8 cellular contexts compared by ENCODE assay signal in the genomic region with DNA sequence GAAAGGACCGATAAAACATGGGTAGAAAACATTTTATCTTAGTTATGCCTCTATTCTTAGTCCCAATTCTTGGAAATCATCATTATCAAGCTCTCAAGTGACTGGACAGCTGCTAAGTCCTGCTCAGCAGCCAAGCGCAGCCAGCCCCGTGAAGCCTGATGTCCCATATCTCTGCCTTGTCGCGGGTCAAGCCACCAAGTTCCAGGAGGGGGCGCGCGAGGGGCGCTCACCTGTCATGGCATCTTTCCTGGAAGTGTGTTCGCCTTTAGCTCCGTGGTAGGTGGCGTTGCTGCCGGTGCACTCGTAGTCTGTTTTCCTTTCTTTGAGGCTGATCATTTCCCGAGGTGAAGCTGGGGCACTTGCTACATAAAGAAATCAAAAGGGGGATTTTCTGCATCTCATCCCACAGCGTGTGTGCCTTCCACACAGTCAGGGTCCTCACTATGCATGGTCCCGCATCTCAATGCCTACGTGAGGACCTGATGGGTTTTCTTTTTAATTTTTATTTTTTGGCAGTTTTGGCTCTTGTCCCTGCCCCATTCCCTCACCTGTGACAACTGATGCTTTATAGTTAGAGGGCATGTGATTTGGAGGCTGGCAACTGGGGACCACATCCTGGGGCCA.
DNase-seq lines count a peak whose midpoint lies in the region; ATAC-seq and TF ChIP-seq lines count a peak whose summit lies in the region.

No MANE protein-coding gene starts in this region.

- H4K20me1 ChIP-seq in BLaER1, result no peaks in the 10 kb centered on the region

- intact Hi-C loops in posterior cingulate gyrus (cut with DNase I), result no loop called here

- peak; percentile 73 for ATAC-seq in GM19025 (IDR thresholded peaks at IDR 0.05; ENCODE audit: low read depth, unreplicated experiment)
- ATAC-seq in HG03135 (IDR thresholded peaks at IDR 0.05; ENCODE audit: unreplicated experiment), result peak; percentile 89
- ATAC-seq in foreskin keratinocyte, result peak; percentile 73

- peak; percentile 69 for TF ChIP-seq CTCF in foreskin keratinocyte (conservative IDR thresholded peaks at IDR 0.05)

- H3K9me3 ChIP-seq in BLaER1, result no peaks in the 10 kb centered on the region
- H3K9me3 ChIP-seq in NT2/D1 (ENCODE audit: insufficient read depth, low read length), result no peaks in the 10 kb centered on the region

- H3K27me3 ChIP-seq in BLaER1 (no peaks in the 10 kb centered on the region), NT2/D1 (ENCODE audit: insufficient read depth, insufficient read length) (no peaks in the 10 kb centered on the region), foreskin keratinocyte (no peaks in the 10 kb centered on the region)

- H3K27ac ChIP-seq in BLaER1, result no peak overlapping the region
- no peak overlapping the region for H3K27ac ChIP-seq in foreskin keratinocyte

- DNase-seq in NT2/D1 (ENCODE audit: low read depth, low spot score), result peak; percentile 55
- DNase-seq in activated T-cell treated with anti-CD3 and anti-CD28 coated beads, Interleukin-2, amount 50 U/mL, for 1 hour, result peak; percentile 66
- DNase-seq in foreskin keratinocyte, result no peak
- peak; percentile 41 to 93 (median 57) for DNase-seq in posterior cingulate gyrus
- no peak for DNase-seq in OCI-M2 (lab: John Stamatoyannopoulos, UW; ENCODE audit: unreplicated experiment)

- H3K4me1 ChIP-seq in BLaER1 (peaks cover 37% of the 10 kb centered on the region), NT2/D1 (ENCODE audit: insufficient read depth, insufficient read length) (peaks cover 2% of the 10 kb centered on the region), foreskin keratinocyte (no peaks in the 10 kb centered on the region)

- no peak overlapping the region for H3K4me3 ChIP-seq in BLaER1
- H3K4me3 ChIP-seq in NT2/D1 (ENCODE audit: insufficient read length, low read depth), result no peak overlapping the region

- H3K4me2 ChIP-seq in BLaER1, result peak overlapping the region; percentile 71

- H3K36me3 ChIP-seq in BLaER1 (no peaks in the 10 kb centered on the region), NT2/D1 (ENCODE audit: insufficient read depth, insufficient read length, low read length) (no peaks in the 10 kb centered on the region)

- H3K9ac ChIP-seq in BLaER1, result no peak overlapping the region
- no peak overlapping the region for H3K9ac ChIP-seq in NT2/D1 (ENCODE audit: insufficient read length, low read depth)

Comparison
In these comparisons a context has a peak if more than half of its experiments do, and no peak if none do; other contexts are left out.
1. DNase-seq: peak in NT2/D1 (single experiment), activated T-cell treated with anti-CD3 and anti-CD28 coated beads, Interleukin-2, amount 50 U/mL, for 1 hour (single experiment) and posterior cingulate gyrus (10 of 10); none in foreskin keratinocyte (0 of 2) and OCI-M2 (single experiment).
2. Peak in every context shown above with its lines, with median percentiles within 50 percentile points of each other: ATAC-seq.